ENCODE assay signal across 21 cellular contexts in genomic region chr2:115036818-115037217, GRCh38.
A peak's percentile ranks its signal among the peaks of the same experiment; 100 is the strongest.
DNase-seq lines count a peak whose midpoint lies in the region; ATAC-seq, FAIRE-seq and TF ChIP-seq lines count a peak whose summit lies in the region.
"Had no signal": no experiment of that assay in that cellular context is flagged by ENCODE, and none has a peak within 500 bp of the region (broad histone marks: within the 10 kb centered on the region; RNA-seq: fewer than 3 reads in every experiment).

No MANE protein-coding gene starts in this region.

- no peak for ATAC-seq in pancreas

- H3K14ac ChIP-seq in H9 (ENCODE audit: insufficient read depth, low read length) = no peak overlapping the region

- DNase-seq in ELF-1 (ENCODE audit: low read depth, low spot score) = peak; percentile 11
- no peak for DNase-seq in H9
- DNase-seq in NT2/D1 (ENCODE audit: low read depth, low spot score) = peak; percentile 32
- no peak for DNase-seq in T-helper 9 cell
- no peak for DNase-seq in BE2C
- DNase-seq in activated naive CD4-positive, alpha-beta T cell treated with anti-CD3 and anti-CD28 coated beads, Interleukin-2, amount 10 ng/mL, durations not matched to agents 7 days and 5 days = no peak
- no peak for DNase-seq in pancreas
- DNase-seq: 8988T; C1 segment of cervical spinal cord; CD4-positive, CD25-positive, alpha-beta regulatory T cell; CD8-positive, alpha-beta memory T cell; COR-L47; DMS 273 treated with DMSO at 0.1 percent for 48 hours; DMS53; DND-41; EL; GDM1; KG1 had no signal

- H2BK12ac ChIP-seq in H9 (ENCODE audit: insufficient read length, low read depth, low read length) = no peak overlapping the region

- no peak overlapping the region for H2BK15ac ChIP-seq in H9 (ENCODE audit: low read depth, low read length)

- no CpG with 5 or more reads among the region's 2 CpGs for WGBS in H9 (ENCODE audit: extremely low coverage, insufficient read length, low lambda C conversion rate)
- 59 to 65% methylated on average over 2 of the region's 2 CpGs for WGBS in pancreas, 2 donors

- no peak overlapping the region for H3K4ac ChIP-seq in H9 (ENCODE audit: low read depth, low read length)

- no peaks in the 10 kb centered on the region for H3K23me2 ChIP-seq in H9 (ENCODE audit: insufficient read length, low read depth, low read length, poor library complexity, severe bottlenecking)

- no peaks in the 10 kb centered on the region for H3K27me3 Mint-ChIP-seq in H9 (ENCODE audit: low read depth)
- no peaks in the 10 kb centered on the region for H3K27me3 Mint-ChIP-seq in activated naive CD4-positive, alpha-beta T cell treated with anti-CD3 and anti-CD28 coated beads, Interleukin-2, amount 10 ng/mL, durations not matched to agents 7 days and 5 days
- H3K27me3 Mint-ChIP-seq: B cell; CD4-positive, CD25-positive, alpha-beta regulatory T cell; CD8-positive, alpha-beta memory T cell had no signal

- no peaks in the 10 kb centered on the region for H3K27me3 ChIP-seq in H9 (ENCODE audit: insufficient read depth, low read length)
- no peaks in the 10 kb centered on the region for H3K27me3 ChIP-seq in NT2/D1 (ENCODE audit: insufficient read depth, insufficient read length)
- no peaks in the 10 kb centered on the region for H3K27me3 ChIP-seq in iPS-18a (ENCODE audit: control insufficient read depth, insufficient read depth, low read length)
- no peaks in the 10 kb centered on the region for H3K27me3 ChIP-seq in BE2C
- peaks cover 0 to 3% (median 0%) of the 10 kb centered on the region in 4 donors for H3K27me3 ChIP-seq in pancreas

- no peak overlapping the region for H2BK120ac ChIP-seq in H9 (ENCODE audit: low read depth, low read length, poor library complexity, severe bottlenecking)

- no peaks in the 10 kb centered on the region for H4K20me1 ChIP-seq in H9 (ENCODE audit: control insufficient read depth, insufficient read depth, insufficient read length)

- TF ChIP-seq CTCF in H9 (conservative IDR thresholded peaks at IDR 0.05) = no peak
- no peak for TF ChIP-seq CTCF in BE2C (IDR thresholded peaks at IDR 0.05; ENCODE audit: low read depth, low read length)
- no peak for TF ChIP-seq CTCF in pancreas (IDR thresholded peaks at IDR 0.05)

- no peak overlapping the region for H4K8ac ChIP-seq in H9 (replicated peaks; ENCODE audit: insufficient read length, low read depth, low read length)

- H3K4me1 ChIP-seq in H9 (ENCODE audit: insufficient read depth, low read length) (no peaks in the 10 kb centered on the region), NT2/D1 (ENCODE audit: insufficient read depth, insufficient read length) (no peaks in the 10 kb centered on the region), iPS-18a (ENCODE audit: control insufficient read depth, low read depth, low read length) (peaks cover 8% of the 10 kb centered on the region), BE2C (no peaks in the 10 kb centered on the region), pancreas (no peaks in the 10 kb centered on the region)

- no peak overlapping the region for H3T11ph ChIP-seq in H9 (ENCODE audit: low read length)

- no peak overlapping the region for H3K4me3 Mint-ChIP-seq in H9
- no peak overlapping the region for H3K4me3 Mint-ChIP-seq in activated naive CD4-positive, alpha-beta T cell treated with anti-CD3 and anti-CD28 coated beads, Interleukin-2, amount 10 ng/mL, durations not matched to agents 7 days and 5 days
- H3K4me3 Mint-ChIP-seq: B cell; CD4-positive, CD25-positive, alpha-beta regulatory T cell; CD8-positive, alpha-beta memory T cell had no signal

- H4K91ac ChIP-seq in H9 (ENCODE audit: insufficient read length, low read depth, low read length) = no peak overlapping the region

- H3K4me3 ChIP-seq in NT2/D1 (ENCODE audit: insufficient read length, low read depth) (no peak overlapping the region), iPS-18a (ENCODE audit: low read length) (peak overlapping the region; percentile 6), BE2C (ENCODE audit: low read depth, low read length) (no peak overlapping the region), pancreas (no peak overlapping the region)

- H3K9ac ChIP-seq in H9 (ENCODE audit: extremely low read depth, insufficient read length, low read length) = no peak overlapping the region
- H3K9ac ChIP-seq in NT2/D1 (ENCODE audit: insufficient read length, low read depth) = no peak overlapping the region
- H3K9ac ChIP-seq in iPS-18a (ENCODE audit: low read length) = no peak overlapping the region

- H3K18ac ChIP-seq in H9 (ENCODE audit: insufficient read length, low read depth, low read length) = no peak overlapping the region

- H3K23ac ChIP-seq in H9 (ENCODE audit: insufficient read length, low read depth, low read length) = no peak overlapping the region

- H3K4me1 Mint-ChIP-seq in H9 = peaks cover 12 to 13% of the 10 kb centered on the region in 2 experiments
- H3K4me1 Mint-ChIP-seq in activated naive CD4-positive, alpha-beta T cell treated with anti-CD3 and anti-CD28 coated beads, Interleukin-2, amount 10 ng/mL, durations not matched to agents 7 days and 5 days = no peaks in the 10 kb centered on the region
- H3K4me1 Mint-ChIP-seq: B cell; CD4-positive, CD25-positive, alpha-beta regulatory T cell; CD8-positive, alpha-beta memory T cell had no signal

- H2AFZ ChIP-seq in H9 (ENCODE audit: low read length) = no peak overlapping the region

- H3K36me3 ChIP-seq in NT2/D1 (ENCODE audit: insufficient read depth, insufficient read length, low read length) (no peaks in the 10 kb centered on the region), iPS-18a (ENCODE audit: control insufficient read depth, low read depth, low read length) (no peaks in the 10 kb centered on the region), BE2C (no peaks in the 10 kb centered on the region), pancreas (no peaks in the 10 kb centered on the region)

- H2AK5ac ChIP-seq in H9 (ENCODE audit: insufficient read length, low read length) = no peak overlapping the region

- FAIRE-seq in pancreas (lab: Jason Lieb, UNC) = no peak
- FAIRE-seq: H54 had no signal

- no peak overlapping the region for H2BK20ac ChIP-seq in H9 (ENCODE audit: low read depth, low read length, poor library complexity, severe bottlenecking)

- no peak overlapping the region for H4K5ac ChIP-seq in H9 (ENCODE audit: insufficient read length, low read depth, low read length)

- no peak overlapping the region for H3K4me2 ChIP-seq in H9 (ENCODE audit: insufficient read depth, insufficient read length, low read length)

- CTCF ChIA-PET in activated naive CD4-positive, alpha-beta T cell treated with anti-CD3 and anti-CD28 coated beads, Interleukin-2, amount 10 ng/mL, durations not matched to agents 7 days and 5 days (lab: Charles Lee) = no interaction called here

- H3K27ac ChIP-seq in H9 (ENCODE audit: insufficient read length, low read depth, low read length) (no peak overlapping the region), iPS-18a (ENCODE audit: low read length) (peak overlapping the region; percentile 30), pancreas (no peak overlapping the region)

- H3K79me2 ChIP-seq in H9 (ENCODE audit: insufficient read depth, low read length) = no peaks in the 10 kb centered on the region

- no peaks in the 10 kb centered on the region for H3K9me3 ChIP-seq in H9 (ENCODE audit: control insufficient read depth, low read depth, low read length)
- H3K9me3 ChIP-seq in NT2/D1 (ENCODE audit: insufficient read depth, low read length) = no peaks in the 10 kb centered on the region
- no peaks in the 10 kb centered on the region for H3K9me3 ChIP-seq in iPS-18a (ENCODE audit: control insufficient read depth, low read depth, low read length)
- no peaks in the 10 kb centered on the region for H3K9me3 ChIP-seq in BE2C
- H3K9me3 ChIP-seq in pancreas = no peaks in the 10 kb centered on the region

- H3K9me3 Mint-ChIP-seq in H9 = 0 out of 5 replicates have a peak, but pooled peaks cover 0 to 2% of the 10 kb centered on the region in 2 experiments
- peaks cover 10% of the 10 kb centered on the region for H3K9me3 Mint-ChIP-seq in activated naive CD4-positive, alpha-beta T cell treated with anti-CD3 and anti-CD28 coated beads, Interleukin-2, amount 10 ng/mL, durations not matched to agents 7 days and 5 days

- H3K79me1 ChIP-seq in H9 (ENCODE audit: insufficient read depth, low read depth, low read length, poor library complexity, severe bottlenecking) = no peaks in the 10 kb centered on the region

- H2BK5ac ChIP-seq in H9 (ENCODE audit: insufficient read length, low read length) = no peak overlapping the region

- intact Hi-C loops in pancreas (cut with DNase I) = no loop called here

- no peak overlapping the region for H3K56ac ChIP-seq in H9 (ENCODE audit: insufficient read length, low read depth, low read length)

- H3K27ac Mint-ChIP-seq in H9 = peak overlapping the region in 2 of 3 experiments; percentile 60 to 63; a peak in 4 of 7 replicates
- H3K27ac Mint-ChIP-seq in activated naive CD4-positive, alpha-beta T cell treated with anti-CD3 and anti-CD28 coated beads, Interleukin-2, amount 10 ng/mL, durations not matched to agents 7 days and 5 days = no peak overlapping the region
- H3K27ac Mint-ChIP-seq: B cell; CD4-positive, CD25-positive, alpha-beta regulatory T cell; CD8-positive, alpha-beta memory T cell had no signal

- H3K36me3 Mint-ChIP-seq in H9 (ENCODE audit: insufficient read depth in 1 of 3, low read depth in 3 of 3) = no peaks in the 10 kb centered on the region; a peak in 1 of 7 replicates
- no peaks in the 10 kb centered on the region for H3K36me3 Mint-ChIP-seq in activated naive CD4-positive, alpha-beta T cell treated with anti-CD3 and anti-CD28 coated beads, Interleukin-2, amount 10 ng/mL, durations not matched to agents 7 days and 5 days
- H3K36me3 Mint-ChIP-seq: CD4-positive, CD25-positive, alpha-beta regulatory T cell; CD8-positive, alpha-beta memory T cell had no signal

Comparison
In these comparisons a context has a peak if more than half of its experiments do, and no peak if none do; other contexts are left out.
1. DNase-seq: peak in ELF-1 (single experiment) and NT2/D1 (single experiment); none in H9 (single experiment), T-helper 9 cell (single experiment), BE2C (single experiment), activated naive CD4-positive, alpha-beta T cell treated with anti-CD3 and anti-CD28 coated beads, Interleukin-2, amount 10 ng/mL, durations not matched to agents 7 days and 5 days (single experiment) and pancreas (0 of 6).